In genomic region chr20:31716351-31716750, GRCh38 we compare ENCODE assay signal across 10 cellular contexts. TPM values are rescaled to one million over a fixed set of nuclear protein-coding genes. Genes with fewer than 3 reads are reported as not detected.
DNase-seq lines count a peak whose midpoint lies in the region; ATAC-seq, FAIRE-seq and TF ChIP-seq lines count a peak whose summit lies in the region.
"Had no signal": no experiment of that assay in that cellular context is flagged by ENCODE, and none has a peak within 500 bp of the region (broad histone marks: within the 10 kb centered on the region; RNA-seq: fewer than 3 reads in every experiment).

No MANE protein-coding gene starts in this region.

- H3K79me1 ChIP-seq in H9 (ENCODE audit: insufficient read depth, low read depth, low read length, poor library complexity, severe bottlenecking), result no peaks in the 10 kb centered on the region

- H3K27me3 ChIP-seq in H9 (ENCODE audit: insufficient read depth, low read length), result no peaks in the 10 kb centered on the region
- no peaks in the 10 kb centered on the region for H3K27me3 ChIP-seq in WERI-Rb-1 (ENCODE audit: insufficient read depth, low read depth, severe bottlenecking)
- no peaks in the 10 kb centered on the region for H3K27me3 ChIP-seq in esophagus squamous epithelium
- no peaks in the 10 kb centered on the region for H3K27me3 ChIP-seq in small intestine (ENCODE audit: control insufficient read depth in 2 of 2, insufficient read depth in 2 of 2, low read length in 2 of 2)

- H4K8ac ChIP-seq in H9 (replicated peaks; ENCODE audit: insufficient read length, low read depth, low read length), result no peak overlapping the region

- no peak overlapping the region for H3K14ac ChIP-seq in H9 (ENCODE audit: insufficient read depth, low read length)

- peaks cover 7% of the 10 kb centered on the region; the same call in 1 of the 2 replicates for H3K79me2 ChIP-seq in H9 (ENCODE audit: insufficient read depth, low read length)

- H3K36me3 ChIP-seq in WERI-Rb-1 (peaks cover 95% of the 10 kb centered on the region), esophagus squamous epithelium (peaks cover 0 to 38% (median 4%) of the 10 kb centered on the region in 3 donors), small intestine (ENCODE audit: control insufficient read depth in 2 of 2, insufficient read depth in 2 of 2, low read length in 2 of 2) (peaks cover 0 to 4% of the 10 kb centered on the region in 2 donors)

- DNase-seq in H9 (no peak), WERI-Rb-1 (no peak), esophagus squamous epithelium (lab: John Stamatoyannopoulos, UW) (no peak), small intestine (peak; percentile 69), putamen (ENCODE audit: low spot score) (no peak), CD14-positive monocyte (ENCODE audit: low spot score) (no peak), middle frontal gyrus (ENCODE audit: extremely low spot score, low spot score) (no peak)
- DNase-seq: naive B cell had no signal

- no peak for FAIRE-seq in small intestine (lab: Jason Lieb, UNC)

- no peak for TF ChIP-seq CTCF in H9 (conservative IDR thresholded peaks at IDR 0.05)
- no peak for TF ChIP-seq CTCF in WERI-Rb-1 (IDR thresholded peaks at IDR 0.05; ENCODE audit: low read depth, low read length)
- no peak for TF ChIP-seq CTCF in esophagus squamous epithelium (IDR thresholded peaks at IDR 0.05)
- no peak for TF ChIP-seq CTCF in CD14-positive monocyte (IDR thresholded peaks at IDR 0.05)

- no peak overlapping the region for H3K56ac ChIP-seq in H9 (ENCODE audit: insufficient read length, low read depth, low read length)

- H3K9ac ChIP-seq in H9 (ENCODE audit: extremely low read depth, insufficient read length, low read length), result no peak overlapping the region

- H3K36me3 Mint-ChIP-seq in H9 (ENCODE audit: insufficient read depth in 1 of 3, low read depth in 3 of 3) (peaks cover 5 to 59% (median 55%) of the 10 kb centered on the region in 3 experiments; a peak in 6 of 7 replicates), CD14-positive monocyte (peaks cover 80 to 85% of the 10 kb centered on the region in 2 donors)

- H4K5ac ChIP-seq in H9 (ENCODE audit: insufficient read length, low read depth, low read length), result no peak overlapping the region

- H3K4me3 ChIP-seq in WERI-Rb-1 (ENCODE audit: low read depth, low read length) (no peak overlapping the region), esophagus squamous epithelium (peak overlapping the region in 3 of 4 donors; percentile 9 to 68 (median 49)), small intestine (ENCODE audit: low read depth in 1 of 2, low read length in 2 of 2) (peak overlapping the region in 1 of 2 donors; percentile 14)

- no peak for TF ChIP-seq POLR2A in esophagus squamous epithelium (IDR thresholded peaks at IDR 0.05)

- H3K23me2 ChIP-seq in H9 (ENCODE audit: insufficient read length, low read depth, low read length, poor library complexity, severe bottlenecking), result peaks cover 15% of the 10 kb centered on the region

- H2BK5ac ChIP-seq in H9 (ENCODE audit: insufficient read length, low read length), result no peak overlapping the region

- no CpG with 5 or more reads among the region's 1 CpG for WGBS in H9 (ENCODE audit: extremely low coverage, insufficient read length, low lambda C conversion rate)
- WGBS in esophagus squamous epithelium, 2 donors, result 35 to 42% methylated on average over 1 of the region's 1 CpG
- WGBS in small intestine, 3 donors, result 11 to 32% (median 22%) methylated on average over 1 of the region's 1 CpG

- H3K9me3 Mint-ChIP-seq in H9 (no peaks in the 10 kb centered on the region), CD14-positive monocyte (no peaks in the 10 kb centered on the region)
- H3K9me3 Mint-ChIP-seq: naive B cell had no signal

- no peak overlapping the region for H2BK120ac ChIP-seq in H9 (ENCODE audit: low read depth, low read length, poor library complexity, severe bottlenecking)

- no peak overlapping the region for H3T11ph ChIP-seq in H9 (ENCODE audit: low read length)

- no peak overlapping the region for H2BK12ac ChIP-seq in H9 (ENCODE audit: insufficient read length, low read depth, low read length)

- no peak overlapping the region for H2BK15ac ChIP-seq in H9 (ENCODE audit: low read depth, low read length)

- no peaks in the 10 kb centered on the region for H4K20me1 ChIP-seq in H9 (ENCODE audit: control insufficient read depth, insufficient read depth, insufficient read length)

- peaks cover 30% of the 10 kb centered on the region for H3K4me1 ChIP-seq in H9 (ENCODE audit: insufficient read depth, low read length)
- peaks cover 84 to 100% (median 84%) of the 10 kb centered on the region in 3 donors for H3K4me1 ChIP-seq in esophagus squamous epithelium
- peaks cover 21 to 51% of the 10 kb centered on the region in 2 donors for H3K4me1 ChIP-seq in small intestine (ENCODE audit: control insufficient read depth in 2 of 2, insufficient read depth in 1 of 2, low read depth in 1 of 2, low read length in 1 of 2)

- H3K9me3 ChIP-seq in H9 (ENCODE audit: control insufficient read depth, low read depth, low read length), result no peaks in the 10 kb centered on the region
- H3K9me3 ChIP-seq in WERI-Rb-1 (ENCODE audit: severe bottlenecking), result no peaks in the 10 kb centered on the region
- H3K9me3 ChIP-seq in esophagus squamous epithelium, result no peaks in the 10 kb centered on the region
- no peaks in the 10 kb centered on the region for H3K9me3 ChIP-seq in small intestine (ENCODE audit: control insufficient read depth, low read depth)

- intact Hi-C loops in esophagus squamous epithelium (cut with DNase I) (no loop called here), CD14-positive monocyte (cut with micrococcal nuclease) (loop anchor here in 1 of 2 donors (10.0 kb wide), 1 partner anchor 192 kb away; no protein-coding TSS in a partner anchor)

- H3K27ac ChIP-seq in H9 (ENCODE audit: insufficient read length, low read depth, low read length) (no peak overlapping the region), WERI-Rb-1 (peak overlapping the region; percentile 50; the same call in 1 of the 2 replicates), esophagus squamous epithelium (peak overlapping the region; percentile 57 to 98 (median 86)), small intestine (ENCODE audit: low read depth in 1 of 2, low read length in 1 of 2) (peak overlapping the region; percentile 76 to 86)

- no peak for ATAC-seq in HG03095 (IDR thresholded peaks at IDR 0.05; ENCODE audit: unreplicated experiment)
- ATAC-seq: esophagus mucosa had no signal

- H3K27me3 Mint-ChIP-seq in H9 (ENCODE audit: low read depth), result no peaks in the 10 kb centered on the region
- H3K27me3 Mint-ChIP-seq in CD14-positive monocyte (ENCODE audit: low read depth in 3 of 3), result peaks cover 0 to 3% (median 3%) of the 10 kb centered on the region in 3 donors
- H3K27me3 Mint-ChIP-seq: naive B cell had no signal

- no peak overlapping the region for H3K4ac ChIP-seq in H9 (ENCODE audit: low read depth, low read length)

- H2AK5ac ChIP-seq in H9 (ENCODE audit: insufficient read length, low read length), result no peak overlapping the region

- H3K4me1 Mint-ChIP-seq in H9 (peaks cover 85 to 92% of the 10 kb centered on the region in 2 experiments), CD14-positive monocyte (peaks cover 59% of the 10 kb centered on the region)

- H3K18ac ChIP-seq in H9 (ENCODE audit: insufficient read length, low read depth, low read length), result no peak overlapping the region

- no peak overlapping the region for H3K23ac ChIP-seq in H9 (ENCODE audit: insufficient read length, low read depth, low read length)

- H4K91ac ChIP-seq in H9 (ENCODE audit: insufficient read length, low read depth, low read length), result no peak overlapping the region

- no peak overlapping the region for H2AFZ ChIP-seq in H9 (ENCODE audit: low read length)

- no peak overlapping the region for H3K4me2 ChIP-seq in H9 (ENCODE audit: insufficient read depth, insufficient read length, low read length)

- no peak overlapping the region for H2BK20ac ChIP-seq in H9 (ENCODE audit: low read depth, low read length, poor library complexity, severe bottlenecking)

- H3K4me3 Mint-ChIP-seq in H9, result no peak overlapping the region
- no peak overlapping the region for H3K4me3 Mint-ChIP-seq in CD14-positive monocyte

- H3K27ac Mint-ChIP-seq in H9, result peak overlapping the region in 2 of 3 experiments; percentile 9 to 66; a peak in 2 of 7 replicates
- H3K27ac Mint-ChIP-seq in CD14-positive monocyte, result no peak overlapping the region

RNA-seq across cellular contexts. Expression of gene BCL2L1, which starts 6.3 kb away (rescaled TPM):
- 105 and 109 TPM in 2 replicates for total RNA-seq in H9 (2021)
- 100 to 1,000 TPM in 1 of 4 donors, 10 to 100 TPM in 3; 65.4 to 105 (median 90.1) TPM for total RNA-seq in esophagus squamous epithelium
- polyA plus RNA-seq in small intestine, result 100 to 1,000 TPM in 1 of 3 donors, 10 to 100 TPM in 2; 79.7 to 160 (median 92.8) TPM
- 10 to 100 TPM; 12.4 to 14.3 TPM for polyA plus RNA-seq in CD14-positive monocyte

RNA-seq across cellular contexts. Expression of gene TPX2, which starts 22.7 kb away (rescaled TPM):
- total RNA-seq in H9 (2021), result 161 TPM in 2 replicates
- 10 to 100 TPM; 11.4 to 47.1 (median 18.2) TPM for total RNA-seq in esophagus squamous epithelium
- polyA plus RNA-seq in small intestine, result 10 to 100 TPM in 1 of 3 donors, 1 to 10 TPM in 1, under 1 TPM in 1; 0.81 to 27.8 (median 2.5) TPM
- polyA plus RNA-seq in CD14-positive monocyte, result under 1 TPM in 1 of 2 donors, not detected in 1; 0.06 TPM

Comparison
In these comparisons a context has a peak if more than half of its experiments do, and no peak if none do; other contexts are left out.
1. H3K27ac Mint-ChIP-seq: peak in H9 (2 of 3); none in CD14-positive monocyte (0 of 7).